1 cellular context compared by ENCODE assay signal in the genomic region with DNA sequence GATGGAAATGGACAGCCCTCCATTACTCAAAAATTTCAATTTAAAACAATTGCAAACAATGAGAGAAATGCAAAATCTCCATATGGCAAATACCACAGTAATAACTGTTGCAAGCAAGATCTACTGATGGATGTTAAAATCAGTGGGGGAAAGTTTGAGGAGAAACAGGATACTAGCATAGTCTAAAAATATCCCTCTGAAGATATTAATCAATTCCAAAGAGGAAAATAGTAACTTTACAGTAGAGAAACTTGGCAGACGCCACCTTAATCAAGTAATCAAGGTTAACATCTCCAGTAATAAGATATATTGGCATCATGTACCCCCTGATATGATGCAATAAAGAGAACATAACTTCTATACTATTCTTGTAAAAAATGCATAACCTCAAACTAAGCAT.
TF ChIP-seq lines count a peak whose summit lies in the region.

No MANE protein-coding gene starts in this region.

TF ChIP-seq in K562, 482 proteins besides CTCF, POLR2A, EP300 and RAD21 (continued from another document):
- TF ChIP-seq, protein P1, sequence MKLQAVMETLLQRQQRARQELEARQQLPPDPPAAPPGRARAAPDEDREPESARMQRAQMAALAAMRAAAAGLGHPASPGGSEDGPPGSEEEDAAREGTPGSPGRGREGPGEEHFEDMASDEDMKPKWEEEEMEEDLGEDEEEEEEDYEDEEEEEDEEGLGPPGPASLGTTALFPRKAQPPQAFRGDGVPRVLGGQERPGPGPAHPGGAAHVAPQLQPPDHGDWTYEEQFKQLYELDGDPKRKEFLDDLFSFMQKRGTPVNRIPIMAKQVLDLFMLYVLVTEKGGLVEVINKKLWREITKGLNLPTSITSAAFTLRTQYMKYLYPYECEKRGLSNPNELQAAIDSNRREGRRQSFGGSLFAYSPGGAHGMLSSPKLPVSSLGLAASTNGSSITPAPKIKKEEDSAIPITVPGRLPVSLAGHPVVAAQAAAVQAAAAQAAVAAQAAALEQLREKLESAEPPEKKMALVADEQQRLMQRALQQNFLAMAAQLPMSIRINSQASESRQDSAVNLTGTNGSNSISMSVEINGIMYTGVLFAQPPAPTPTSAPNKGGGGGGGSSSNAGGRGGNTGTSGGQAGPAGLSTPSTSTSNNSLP (IDR thresholded peaks at IDR 0.05; ENCODE audit: borderline replicate concordance, low read depth, low read length), result no peak
- 0 out of 2 replicates have a peak, but pooled peaks have one; percentile 8 for TF ChIP-seq CEBPB (tag; IDR thresholded peaks at IDR 0.05)
- TF ChIP-seq, protein P2, sequence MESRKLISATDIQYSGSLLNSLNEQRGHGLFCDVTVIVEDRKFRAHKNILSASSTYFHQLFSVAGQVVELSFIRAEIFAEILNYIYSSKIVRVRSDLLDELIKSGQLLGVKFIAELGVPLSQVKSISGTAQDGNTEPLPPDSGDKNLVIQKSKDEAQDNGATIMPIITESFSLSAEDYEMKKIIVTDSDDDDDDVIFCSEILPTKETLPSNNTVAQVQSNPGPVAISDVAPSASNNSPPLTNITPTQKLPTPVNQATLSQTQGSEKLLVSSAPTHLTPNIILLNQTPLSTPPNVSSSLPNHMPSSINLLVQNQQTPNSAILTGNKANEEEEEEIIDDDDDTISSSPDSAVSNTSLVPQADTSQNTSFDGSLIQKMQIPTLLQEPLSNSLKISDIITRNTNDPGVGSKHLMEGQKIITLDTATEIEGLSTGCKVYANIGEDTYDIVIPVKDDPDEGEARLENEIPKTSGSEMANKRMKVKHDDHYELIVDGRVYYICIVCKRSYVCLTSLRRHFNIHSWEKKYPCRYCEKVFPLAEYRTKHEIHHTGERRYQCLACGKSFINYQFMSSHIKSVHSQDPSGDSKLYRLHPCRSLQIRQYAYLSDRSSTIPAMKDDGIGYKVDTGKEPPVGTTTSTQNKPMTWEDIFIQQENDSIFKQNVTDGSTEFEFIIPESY (CRISPR knock-in tag; IDR thresholded peaks at IDR 0.05), result no peak
- TF ChIP-seq BDP1 (IDR thresholded peaks at IDR 0.05; ENCODE audit: insufficient read depth, insufficient read length), result no peak
- TF ChIP-seq ZNF324 (CRISPR knock-in tag; IDR thresholded peaks at IDR 0.05), result no peak
- TF ChIP-seq JUN (IDR thresholded peaks at IDR 0.05; ENCODE audit: borderline replicate concordance, low read depth, low read length), result no peak
- TF ChIP-seq JUN (CRISPR knock-in tag; IDR thresholded peaks at IDR 0.05; ENCODE audit: borderline replicate concordance), result no peak
- TF ChIP-seq TBP (optimal IDR thresholded peaks at IDR 0.05; ENCODE audit: low read depth, low read length), result no peak
